10 cellular contexts compared by ENCODE assay signal in genomic region chr17:82227629-82228277, GRCh38. TPM values are rescaled to one million over a fixed set of nuclear protein-coding genes. Genes with fewer than 3 reads are reported as not detected.
A peak's percentile ranks its signal among the peaks of the same experiment; 100 is the strongest.
DNase-seq lines count a peak whose midpoint lies in the region; ATAC-seq and TF ChIP-seq lines count a peak whose summit lies in the region.
"Had no signal": no experiment of that assay in that cellular context is flagged by ENCODE, and none has a peak within 500 bp of the region (broad histone marks: within the 10 kb centered on the region; RNA-seq: fewer than 3 reads in every experiment).

No MANE protein-coding gene starts in this region.

- H3K27me3 ChIP-seq in heart right ventricle: no peaks in the 10 kb centered on the region

- no peaks in the 10 kb centered on the region for H3K9me3 ChIP-seq in heart right ventricle

- no peak for TF ChIP-seq CTCF in GM12875 (IDR thresholded peaks at IDR 0.05; ENCODE audit: borderline replicate concordance, insufficient read depth, low read depth, low read length)
- no peak for TF ChIP-seq CTCF in heart right ventricle (IDR thresholded peaks at IDR 0.05)
- TF ChIP-seq CTCF in GM10266 (IDR thresholded peaks at IDR 0.05; ENCODE audit: control insufficient read depth, insufficient read depth, low read depth, missing control alignments): no peak

- peaks cover 16 to 68% (median 58%) of the 10 kb centered on the region in 9 donors for H3K4me1 ChIP-seq in heart right ventricle

- peak overlapping the region; percentile 64 for H3K4me3 ChIP-seq in GM12875 (ENCODE audit: low read depth, low read length)
- H3K4me3 ChIP-seq in heart right ventricle: peak overlapping the region in 9 of 10 donors; percentile 46 to 88 (median 55)
- peak overlapping the region; percentile 55 for H3K4me3 ChIP-seq in skeletal muscle cell (ENCODE audit: low read depth, low read length)

- DNase-seq in SK-N-DZ (ENCODE audit: low spot score): peak; percentile 33
- DNase-seq in heart right ventricle: no peak
- no peak for DNase-seq in skeletal muscle cell (ENCODE audit: low read depth)
- DNase-seq in H4 (ENCODE audit: low spot score): no peak
- DNase-seq in GM10266 (ENCODE audit: extremely low spot score): no peak
- DNase-seq: activated CD8-positive, alpha-beta memory T cell treated with anti-CD3 and anti-CD28 coated beads, Interleukin-2, amount 50 U/mL, for 48 hours; NCI-H2107 had no signal

- no peak for ATAC-seq in heart right ventricle
- ATAC-seq in HG03521 (IDR thresholded peaks at IDR 0.05; ENCODE audit: unreplicated experiment): no peak
- ATAC-seq in GM21737 (IDR thresholded peaks at IDR 0.05; ENCODE audit: unreplicated experiment): no peak

- no peaks in the 10 kb centered on the region for H3K36me3 ChIP-seq in heart right ventricle

- 79% methylated on average over 18 of the region's 18 CpGs for WGBS in heart right ventricle, 2 donors

- peak overlapping the region; percentile 85 to 100 (median 97) for H3K27ac ChIP-seq in heart right ventricle

- intact Hi-C loops in heart right ventricle (cut with DNase I): no loop called here

RNA-seq across cellular contexts. Expression of gene SLC16A3, which starts 1.1 kb away (rescaled TPM):
- 70.5 and 78.7 TPM in 2 replicates for polyA plus RNA-seq in SK-N-DZ (2014; cell fraction: cytosol; rRNA removed)
- polyA plus RNA-seq in SK-N-DZ (2014; cell fraction: nucleus; rRNA removed): 43.3 and 51.0 TPM in 2 replicates
- total RNA-seq in heart right ventricle: 10 to 100 TPM in 5 of 10 donors, 1 to 10 TPM in 5; 4.8 to 65.3 (median 10.1) TPM
- 10 to 100 TPM in 1 of 2 donors, 1 to 10 TPM in 1; 8.4 to 33.6 TPM for polyA plus RNA-seq in heart right ventricle
- 22.2 and 30.0 TPM in 2 replicates for total RNA-seq in H4 (2014; rRNA removed; shearing (Covaris generic))

RNA-seq across cellular contexts. Expression of gene CCDC57, which starts 15.1 kb away (rescaled TPM):
- 13.0 and 24.1 TPM in 2 replicates for polyA plus RNA-seq in SK-N-DZ (2014; cell fraction: cytosol; rRNA removed)
- polyA plus RNA-seq in SK-N-DZ (2014; cell fraction: nucleus; rRNA removed): 39.5 and 75.5 TPM in 2 replicates
- total RNA-seq in heart right ventricle: 10 to 100 TPM in 8 of 10 donors, 1 to 10 TPM in 2; 7.0 to 16.2 (median 10.7) TPM
- 10 to 100 TPM in 1 of 2 donors, 1 to 10 TPM in 1; 9.4 to 34.5 TPM for polyA plus RNA-seq in heart right ventricle
- total RNA-seq in H4 (2014; rRNA removed; shearing (Covaris generic)): 1.8 and 4.7 TPM in 2 replicates

RNA-seq across cellular contexts. Expression of gene CSNK1D, which starts 45.7 kb away (rescaled TPM):
- 25.1 and 31.2 TPM in 2 replicates for polyA plus RNA-seq in SK-N-DZ (2014; cell fraction: cytosol; rRNA removed)
- 49.5 and 120 TPM in 2 replicates for polyA plus RNA-seq in SK-N-DZ (2014; cell fraction: nucleus; rRNA removed)
- 10 to 100 TPM; 56.8 to 72.7 (median 67.8) TPM for total RNA-seq in heart right ventricle
- polyA plus RNA-seq in heart right ventricle: 10 to 100 TPM; 54.4 to 58.1 TPM
- 30.3 and 33.9 TPM in 2 replicates for total RNA-seq in H4 (2014; rRNA removed; shearing (Covaris generic))
